In genomic region chr3:18424213-18424861, GRCh38 we compare ENCODE assay signal across 8 cellular contexts. TPM values are rescaled to one million over a fixed set of nuclear protein-coding genes. Genes with fewer than 3 reads are reported as not detected.
A peak's percentile ranks its signal among the peaks of the same experiment; 100 is the strongest.
DNase-seq lines count a peak whose midpoint lies in the region; ATAC-seq and TF ChIP-seq lines count a peak whose summit lies in the region.

No MANE protein-coding gene starts in this region.

- H3K4me3 Mint-ChIP-seq in T-helper 17 cell (peak overlapping the region; percentile 97), neural crest cell (peak overlapping the region; percentile 90)

- no peak for TF ChIP-seq POLR2A in esophagus muscularis mucosa (IDR thresholded peaks at IDR 0.05; ENCODE audit: low read depth)

- H3K9me3 ChIP-seq in T-helper 17 cell (ENCODE audit: control insufficient read depth, low read length, poor library complexity, severe bottlenecking) (no peaks in the 10 kb centered on the region), esophagus muscularis mucosa (no peaks in the 10 kb centered on the region)

- TF ChIP-seq CTCF in esophagus muscularis mucosa (IDR thresholded peaks at IDR 0.05): no peak
- TF ChIP-seq CTCF in neural crest cell (conservative IDR thresholded peaks at IDR 0.05): no peak

- 0% methylated on average over 21 of the region's 34 CpGs for WGBS in esophagus muscularis mucosa

- peaks cover 0 to 34% (median 32%) of the 10 kb centered on the region in 4 donors for H3K4me1 ChIP-seq in esophagus muscularis mucosa

- intact Hi-C loops in esophagus muscularis mucosa (cut with DNase I): no loop called here

- peak overlapping the region; percentile 98 for H3K27ac Mint-ChIP-seq in T-helper 17 cell
- H3K27ac Mint-ChIP-seq in neural crest cell (ENCODE audit: unreplicated experiment): peak overlapping the region; percentile 93

- peak overlapping the region; percentile 87 to 94 (median 90) for H3K27ac ChIP-seq in esophagus muscularis mucosa (replicated peaks in 1 of 4)

- H3K36me3 ChIP-seq in esophagus muscularis mucosa: peaks cover 0 to 5% (median 2%) of the 10 kb centered on the region in 4 donors

- no peaks in the 10 kb centered on the region for H3K9me3 Mint-ChIP-seq in neural crest cell

- H3K27me3 Mint-ChIP-seq in T-helper 17 cell (no peaks in the 10 kb centered on the region), neural crest cell (ENCODE audit: low read depth) (peaks cover 9% of the 10 kb centered on the region)

- H3K36me3 Mint-ChIP-seq in T-helper 17 cell (ENCODE audit: low read depth): peaks cover 5% of the 10 kb centered on the region
- no peaks in the 10 kb centered on the region for H3K36me3 Mint-ChIP-seq in neural crest cell (ENCODE audit: low read depth)

- H3K27me3 ChIP-seq in esophagus muscularis mucosa: no peaks in the 10 kb centered on the region

- peak; percentile 27 for DNase-seq in NCI-H82 (lab: John Stamatoyannopoulos, UW)
- no peak for DNase-seq in NCI-H82 treated with DMSO at 0.1 percent for 48 hours (lab: John Stamatoyannopoulos, UW; ENCODE audit: unreplicated experiment)
- DNase-seq in T-helper 17 cell: no peak
- no peak for DNase-seq in esophagus muscularis mucosa (ENCODE audit: extremely low spot score)
- no peak for DNase-seq in neural crest cell (ENCODE audit: low read depth, low spot score)
- no peak for DNase-seq in KG1 (lab: John Stamatoyannopoulos, UW)
- no peak for DNase-seq in EL

- ATAC-seq in T-helper 17 cell: peak; percentile 4
- ATAC-seq in GM19467 (IDR thresholded peaks at IDR 0.05; ENCODE audit: unreplicated experiment): no peak

- H3K4me1 Mint-ChIP-seq in T-helper 17 cell (peaks cover 54% of the 10 kb centered on the region), neural crest cell (peaks cover 31% of the 10 kb centered on the region)

- no peak for TF ChIP-seq EP300 in esophagus muscularis mucosa (IDR thresholded peaks at IDR 0.05)

- peak overlapping the region; percentile 86 to 94 (median 90) for H3K4me3 ChIP-seq in esophagus muscularis mucosa

RNA-seq across cellular contexts. Expression of gene SATB1, which starts 0.8 kb away (rescaled TPM):
- total RNA-seq in T-helper 17 cell (100 to 1,000 TPM; 208 TPM), esophagus muscularis mucosa (10 to 100 TPM; 38.1 to 87.4 (median 57.1) TPM), neural crest cell (22.1 and 22.3 TPM in 2 replicates)
